Comparison of ENCODE assay signal across 3 cellular contexts in genomic region chr16:32253507-32253906, GRCh38. TPM values are rescaled to one million over a fixed set of nuclear protein-coding genes. Genes with fewer than 3 reads are reported as not detected.
"Had no signal": no experiment of that assay in that cellular context is flagged by ENCODE, and none has a peak within 500 bp of the region (broad histone marks: within the 10 kb centered on the region; RNA-seq: fewer than 3 reads in every experiment).

No MANE protein-coding gene starts in this region.

RNA-seq across cellular contexts. Expression of gene TP53TG3D, which starts 0.4 kb away (rescaled TPM):
- total RNA-seq: activated B cell treated with CpG ODN at 0.5 μM for 24 hours; PC-3; T-helper 1 cell treated with Interleukin-12 subunit alpha and Interleukin-12 subunit beta and Interleukin-4 antibody, amounts not matched to agents 30 ng/mL and 1 ng/mL, for 36 hours had no signal
